21 cellular contexts compared by ENCODE assay signal in genomic region chr17:73569758-73570319, GRCh38.
DNase-seq lines count a peak whose midpoint lies in the region; ATAC-seq and TF ChIP-seq lines count a peak whose summit lies in the region.
"Had no signal": no experiment of that assay in that cellular context is flagged by ENCODE, and none has a peak within 500 bp of the region (broad histone marks: within the 10 kb centered on the region; RNA-seq: fewer than 3 reads in every experiment).

No MANE protein-coding gene starts in this region.

- H3K4me3 ChIP-seq in CD4-positive, CD25-positive, alpha-beta regulatory T cell (ENCODE audit: low read depth, low read length) = no peak overlapping the region
- H3K4me3 ChIP-seq in HUES48 (ENCODE audit: low read depth, low read length) = no peak overlapping the region
- H3K4me3 ChIP-seq in endodermal cell (ENCODE audit: low read length) = no peak overlapping the region
- no peak overlapping the region for H3K4me3 ChIP-seq in A673 (ENCODE audit: low read depth, low read length, poor library complexity, severe bottlenecking)
- H3K4me3 ChIP-seq: GM12878, SJSA1 had no signal

- CTCF ChIA-PET in A673 (lab: Charles Lee) = no interaction called here

- no TSS peak for BruUV-seq in A673 (replicated peaks; lab: Mats Ljungman, UMichigan)

- peaks cover 1% of the 10 kb centered on the region for H3K27me3 Mint-ChIP-seq in CD4-positive, CD25-positive, alpha-beta regulatory T cell
- peaks cover 17% of the 10 kb centered on the region for H3K27me3 Mint-ChIP-seq in endodermal cell (ENCODE audit: insufficient read depth)
- H3K27me3 Mint-ChIP-seq in neural crest cell (ENCODE audit: low read depth) = no peaks in the 10 kb centered on the region

- no peaks in the 10 kb centered on the region for H3K9me3 Mint-ChIP-seq in CD4-positive, CD25-positive, alpha-beta regulatory T cell
- H3K9me3 Mint-ChIP-seq in endodermal cell = no peaks in the 10 kb centered on the region
- no peaks in the 10 kb centered on the region for H3K9me3 Mint-ChIP-seq in neural crest cell
- H3K9me3 Mint-ChIP-seq: CD14-positive monocyte had no signal

- 80 to 90% methylated on average over 10 to 18 of the region's 18 CpGs for WGBS in endodermal cell (ENCODE audit: insufficient coverage in 1 of 2, insufficient read length in 1 of 2), 2 experiments

- no peak overlapping the region for H3K9ac ChIP-seq in HUES48 (ENCODE audit: low read depth, low read length)
- no peak overlapping the region for H3K9ac ChIP-seq in endodermal cell (ENCODE audit: extremely low read depth, low read length, poor library complexity, severe bottlenecking)

- no peaks in the 10 kb centered on the region for H3K36me3 Mint-ChIP-seq in CD4-positive, CD25-positive, alpha-beta regulatory T cell
- no peaks in the 10 kb centered on the region for H3K36me3 Mint-ChIP-seq in endodermal cell (ENCODE audit: low read depth)
- no peaks in the 10 kb centered on the region for H3K36me3 Mint-ChIP-seq in neural crest cell (ENCODE audit: low read depth)
- H3K36me3 Mint-ChIP-seq: CD14-positive monocyte had no signal

- no peaks in the 10 kb centered on the region for H3K36me3 ChIP-seq in CD4-positive, CD25-positive, alpha-beta regulatory T cell (ENCODE audit: control insufficient read depth, insufficient read depth, low read length)
- no peaks in the 10 kb centered on the region for H3K36me3 ChIP-seq in HUES48 (ENCODE audit: control insufficient read depth, insufficient read depth, low read length)
- H3K36me3 ChIP-seq in endodermal cell (ENCODE audit: control insufficient read depth, insufficient read depth, low read length) = no peaks in the 10 kb centered on the region
- H3K36me3 ChIP-seq in A673 (ENCODE audit: insufficient read depth, low read length, poor library complexity, severe bottlenecking) = no peaks in the 10 kb centered on the region
- H3K36me3 ChIP-seq: SJSA1 had no signal

- no peaks in the 10 kb centered on the region for H3K9me3 ChIP-seq in CD4-positive, CD25-positive, alpha-beta regulatory T cell (ENCODE audit: control insufficient read depth in 2 of 2, low read length in 2 of 2)
- no peaks in the 10 kb centered on the region for H3K9me3 ChIP-seq in HUES48 (ENCODE audit: control insufficient read depth, insufficient read depth, low read length)
- no peaks in the 10 kb centered on the region for H3K9me3 ChIP-seq in endodermal cell (ENCODE audit: control insufficient read depth, low read length)
- H3K9me3 ChIP-seq in A673 (ENCODE audit: low read depth, low read length, poor library complexity, severe bottlenecking) = no peaks in the 10 kb centered on the region
- H3K9me3 ChIP-seq: SJSA1 had no signal

- H3K4me1 Mint-ChIP-seq in CD4-positive, CD25-positive, alpha-beta regulatory T cell = peaks cover 7 to 27% (median 17%) of the 10 kb centered on the region in 4 donors
- peaks cover 25% of the 10 kb centered on the region for H3K4me1 Mint-ChIP-seq in endodermal cell
- peaks cover 43% of the 10 kb centered on the region for H3K4me1 Mint-ChIP-seq in neural crest cell

- intact Hi-C loops in A673 (cut with micrococcal nuclease; ENCODE audit: unreplicated experiment) = loop anchor here (10.0 kb wide), 1 partner anchor 145 kb away; no protein-coding TSS in a partner anchor

- POLR2A ChIA-PET in A673 (lab: Charles Lee; ENCODE audit: low non-redundant PET) = no interaction called here

- no peak overlapping the region for H3K27ac ChIP-seq in CD4-positive, CD25-positive, alpha-beta regulatory T cell (ENCODE audit: insufficient read depth, low read length, poor library complexity, severe bottlenecking)
- H3K27ac ChIP-seq in HUES48 (ENCODE audit: low read depth, low read length) (peak overlapping the region; percentile 51), endodermal cell (ENCODE audit: low read depth, low read length) (peak overlapping the region; percentile 30), A673 (ENCODE audit: low read depth, low read length, poor library complexity, severe bottlenecking) (no peak overlapping the region)
- H3K27ac ChIP-seq: SJSA1 had no signal

- peaks cover 14% of the 10 kb centered on the region for H3K4me1 ChIP-seq in CD4-positive, CD25-positive, alpha-beta regulatory T cell (ENCODE audit: control insufficient read depth, insufficient read depth, low read length, poor library complexity, severe bottlenecking)
- H3K4me1 ChIP-seq in HUES48 (ENCODE audit: control insufficient read depth, insufficient read depth, low read length) (peaks cover 42% of the 10 kb centered on the region), endodermal cell (ENCODE audit: control insufficient read depth, insufficient read depth, low read length) (peaks cover 3% of the 10 kb centered on the region), A673 (ENCODE audit: insufficient read depth, low read length, poor library complexity, severe bottlenecking) (no peaks in the 10 kb centered on the region)
- H3K4me1 ChIP-seq: SJSA1 had no signal

- H3K27ac Mint-ChIP-seq in CD4-positive, CD25-positive, alpha-beta regulatory T cell = peak overlapping the region in 2 of 3 donors; percentile 31 to 32
- H3K27ac Mint-ChIP-seq in endodermal cell = no peak overlapping the region
- peak overlapping the region; percentile 81 for H3K27ac Mint-ChIP-seq in neural crest cell (ENCODE audit: unreplicated experiment)
- H3K27ac Mint-ChIP-seq: CD14-positive monocyte had no signal

- TF ChIP-seq CTCF in endodermal cell (conservative IDR thresholded peaks at IDR 0.05) = no peak
- TF ChIP-seq CTCF in neural crest cell (conservative IDR thresholded peaks at IDR 0.05) = no peak
- TF ChIP-seq CTCF in A673 (conservative IDR thresholded peaks at IDR 0.05; ENCODE audit: low read depth, low read length) = no peak

- no peak for ATAC-seq in CD4-positive, CD25-positive, alpha-beta regulatory T cell (ENCODE audit: low read depth in 2 of 2)
- ATAC-seq in HG02840 (IDR thresholded peaks at IDR 0.05; ENCODE audit: low FRiP score, unreplicated experiment) (no peak), HG03520 (IDR thresholded peaks at IDR 0.05; ENCODE audit: unreplicated experiment) (no peak)
- ATAC-seq: GM12878, Right ventricle myocardium inferior had no signal

- DNase-seq in CD4-positive, CD25-positive, alpha-beta regulatory T cell = no peak
- no peak for DNase-seq in endodermal cell
- no peak for DNase-seq in neural crest cell (ENCODE audit: low read depth, low spot score)
- no peak for DNase-seq in NCI-H748 (lab: John Stamatoyannopoulos, UW; ENCODE audit: unreplicated experiment)
- no peak for DNase-seq in A673 (ENCODE audit: low spot score)
- DNase-seq: COR-L47, DMS 273 treated with DMSO at 0.1 percent for 48 hours, DMS79 treated with DMSO at 0.1 percent for 48 hours, GOT3, Kasumi-1, NCI-H1694, NCI-H2081 treated with DMSO at 0.1 percent for 48 hours, NCI-H2171 treated with DMSO at 0.1 percent for 48 hours, NCI-H524 treated with DMSO at 0.1 percent for 48 hours had no signal

- no peaks in the 10 kb centered on the region for H3K27me3 ChIP-seq in CD4-positive, CD25-positive, alpha-beta regulatory T cell (ENCODE audit: control insufficient read depth, insufficient read depth, low read length)
- H3K27me3 ChIP-seq in HUES48 (ENCODE audit: control insufficient read depth, insufficient read depth, low read length) (no peaks in the 10 kb centered on the region), endodermal cell (ENCODE audit: control insufficient read depth, insufficient read depth, low read length, poor library complexity, severe bottlenecking) (no peaks in the 10 kb centered on the region), A673 (replicated peaks; ENCODE audit: insufficient read depth, low read depth, low read length, poor library complexity) (peaks cover 3% of the 10 kb centered on the region)

- H3K4me3 Mint-ChIP-seq in CD4-positive, CD25-positive, alpha-beta regulatory T cell = no peak overlapping the region
- no peak overlapping the region for H3K4me3 Mint-ChIP-seq in endodermal cell
- H3K4me3 Mint-ChIP-seq in neural crest cell = no peak overlapping the region
- H3K4me3 Mint-ChIP-seq: CD14-positive monocyte had no signal

Comparison
In these comparisons a context has a peak if more than half of its experiments do, and no peak if none do; other contexts are left out.
1. H3K27ac ChIP-seq: peak in HUES48 (single experiment) and endodermal cell (single experiment); none in CD4-positive, CD25-positive, alpha-beta regulatory T cell (single experiment) and A673 (single experiment).